ENCODE assay signal across 1 cellular context in genomic region chr11:35185696-35186095, GRCh38.
TF ChIP-seq lines count a peak whose summit lies in the region.

No MANE protein-coding gene starts in this region.

TF ChIP-seq in GM23338, 12 proteins besides CTCF, POLR2A, EP300 and RAD21 (continued from another document):
- TF ChIP-seq ZNF462 (CRISPR knock-in tag; IDR thresholded peaks at IDR 0.05) (no peak), REST (IDR thresholded peaks at IDR 0.05; ENCODE audit: unreplicated experiment) (no peak), ETS1 (IDR thresholded peaks at IDR 0.05) (no peak), EZH2 (IDR thresholded peaks at IDR 0.05; ENCODE audit: low read depth, unreplicated experiment) (no peak), ZNF114 (CRISPR knock-in tag; IDR thresholded peaks at IDR 0.05) (no peak)
TF ChIP-seq in GM23338: peak in this region for 0.
